12 cellular contexts compared by ENCODE assay signal in the genomic region with DNA sequence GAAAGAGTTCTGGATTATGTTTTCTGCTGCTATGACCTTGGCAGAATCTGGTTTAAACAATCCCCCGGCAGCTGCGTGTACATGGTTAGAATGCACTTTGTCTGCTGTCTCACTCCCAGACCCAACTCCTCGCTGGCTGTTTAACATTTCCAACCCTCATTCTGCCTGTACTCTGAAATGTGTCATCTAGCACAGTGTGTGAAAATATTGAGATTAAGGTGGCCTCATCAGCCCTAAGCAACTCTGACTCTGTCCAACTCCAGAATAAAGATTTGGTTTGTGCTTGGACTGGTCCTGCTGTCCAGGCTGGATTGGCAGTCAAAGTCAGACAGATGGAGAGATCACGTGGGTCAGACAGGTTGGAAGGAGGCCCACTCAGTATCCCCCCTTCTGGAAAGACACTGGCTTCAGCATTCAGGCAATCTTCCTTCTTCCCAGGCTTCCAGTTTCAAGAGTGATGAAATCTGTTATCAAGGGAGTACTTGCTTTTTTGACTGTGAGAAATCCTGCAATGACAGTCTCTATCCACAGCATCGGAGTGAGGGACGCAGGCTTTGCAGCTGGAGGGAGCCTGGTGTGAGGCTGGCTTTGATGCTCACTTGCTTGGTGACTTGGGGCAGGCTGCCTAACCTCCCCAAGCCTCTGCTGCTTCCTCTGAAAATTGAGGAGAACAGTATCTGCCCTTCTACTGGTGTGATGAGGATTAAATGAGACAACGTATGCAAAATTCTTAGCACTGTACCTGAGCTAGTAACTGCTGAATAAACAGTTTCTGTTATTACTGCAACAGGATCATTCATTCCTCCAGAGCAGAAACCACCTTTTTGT. TPM values are rescaled to one million over a fixed set of nuclear protein-coding genes. Genes with fewer than 3 reads are reported as not detected.
DNase-seq lines count a peak whose midpoint lies in the region; ATAC-seq, FAIRE-seq and TF ChIP-seq lines count a peak whose summit lies in the region.
"Had no signal": no experiment of that assay in that cellular context is flagged by ENCODE, and none has a peak within 500 bp of the region (broad histone marks: within the 10 kb centered on the region; RNA-seq: fewer than 3 reads in every experiment).

No MANE protein-coding gene starts in this region.

- 26 to 39% methylated on average over 7 of the region's 7 CpGs for WGBS in heart right ventricle, 2 donors
- 45 to 51% methylated on average over 7 of the region's 7 CpGs for WGBS in pancreas, 2 donors

- FAIRE-seq in pancreas (lab: Jason Lieb, UNC), result no peak

- H3K27ac ChIP-seq in Panc1 (ENCODE audit: low read length) (no peak overlapping the region), heart right ventricle (peak overlapping the region in 7 of 10 donors; percentile 7 to 70 (median 50)), pancreas (no peak overlapping the region)

- H3K4me3 ChIP-seq in AG10803 (ENCODE audit: low read length) (no peak overlapping the region), Panc1 (ENCODE audit: low read depth in 2 of 2, low read length in 2 of 2) (no peak overlapping the region), heart right ventricle (no peak overlapping the region), pancreas (no peak overlapping the region)

- H3K9me3 ChIP-seq in Panc1 (ENCODE audit: control insufficient read depth, insufficient read depth, low read depth, low read length) (no peaks in the 10 kb centered on the region), heart right ventricle (no peaks in the 10 kb centered on the region), pancreas (no peaks in the 10 kb centered on the region), T-helper 17 cell (ENCODE audit: control insufficient read depth, low read length, poor library complexity, severe bottlenecking) (no peaks in the 10 kb centered on the region)

- no peak for TF ChIP-seq CTCF in AG10803 (conservative IDR thresholded peaks at IDR 0.05; ENCODE audit: low read length)
- TF ChIP-seq CTCF in Panc1 (IDR thresholded peaks at IDR 0.05), result no peak
- TF ChIP-seq CTCF in heart right ventricle (IDR thresholded peaks at IDR 0.05), result no peak
- TF ChIP-seq CTCF in pancreas (IDR thresholded peaks at IDR 0.05), result no peak

- TSS peak; percentile 5 for BruUV-seq in Panc1 (replicated peaks; lab: Mats Ljungman, UMichigan)

- H3K36me3 Mint-ChIP-seq in immature natural killer cell, result no peaks in the 10 kb centered on the region
- peaks cover 6% of the 10 kb centered on the region for H3K36me3 Mint-ChIP-seq in T-helper 17 cell (ENCODE audit: low read depth)
- H3K36me3 Mint-ChIP-seq: activated naive CD4-positive, alpha-beta T cell treated with anti-CD3 and anti-CD28 coated beads, Interleukin-2, amount 50 U/mL, for 24 hours; memory B cell had no signal

- POLR2A ChIA-PET in Panc1 (lab: Charles Lee), result no interaction called here

- H3K27me3 ChIP-seq in Panc1 (ENCODE audit: control insufficient read depth, insufficient read depth, low read length) (no peaks in the 10 kb centered on the region), heart right ventricle (no peaks in the 10 kb centered on the region), pancreas (no peaks in the 10 kb centered on the region)

- H3K4me1 Mint-ChIP-seq in immature natural killer cell, result no peaks in the 10 kb centered on the region
- peaks cover 2% of the 10 kb centered on the region for H3K4me1 Mint-ChIP-seq in T-helper 17 cell
- H3K4me1 Mint-ChIP-seq: activated naive CD4-positive, alpha-beta T cell treated with anti-CD3 and anti-CD28 coated beads, Interleukin-2, amount 50 U/mL, for 24 hours; memory B cell had no signal

- peaks cover 39% of the 10 kb centered on the region for H3K4me1 ChIP-seq in Panc1 (ENCODE audit: control insufficient read depth, insufficient read depth, low read length)
- peaks cover 8 to 80% (median 41%) of the 10 kb centered on the region in 9 donors for H3K4me1 ChIP-seq in heart right ventricle
- H3K4me1 ChIP-seq in pancreas, result peaks cover 4 to 13% (median 10%) of the 10 kb centered on the region in 3 donors

- no peak for ATAC-seq in Panc1
- peak; percentile 76 to 89 (median 81) for ATAC-seq in heart right ventricle
- ATAC-seq in pancreas, result peak; percentile 21 to 59 (median 40)
- no peak for ATAC-seq in T-helper 17 cell
- ATAC-seq: HCT116 had no signal

- DNase-seq in AG10803 (ENCODE audit: low read depth), result peak; percentile 31
- no peak for DNase-seq in Panc1 (ENCODE audit: low read depth, low spot score)
- peak; percentile 39 to 70 for DNase-seq in heart right ventricle
- no peak for DNase-seq in pancreas
- no peak for DNase-seq in immature natural killer cell
- no peak for DNase-seq in SK-N-DZ (ENCODE audit: low spot score)
- no peak for DNase-seq in T-helper 17 cell
- no peak for DNase-seq in A172 (ENCODE audit: low spot score)
- DNase-seq: dermis blood vessel endothelial cell had no signal

- intact Hi-C loops in Panc1 (cut with micrococcal nuclease; ENCODE audit: unreplicated experiment) (no loop called here), heart right ventricle (cut with DNase I) (loop anchor here in 1 of 10 donors (2.0 kb wide), 1 partner anchor 17 kb away; no protein-coding TSS in a partner anchor), pancreas (cut with DNase I) (no loop called here)

- CTCF ChIA-PET in Panc1 (lab: Charles Lee), result no interaction called here

- no peak overlapping the region for H3K27ac Mint-ChIP-seq in immature natural killer cell
- H3K27ac Mint-ChIP-seq in T-helper 17 cell, result no peak overlapping the region
- H3K27ac Mint-ChIP-seq: activated naive CD4-positive, alpha-beta T cell treated with anti-CD3 and anti-CD28 coated beads, Interleukin-2, amount 50 U/mL, for 24 hours; memory B cell had no signal

- no peaks in the 10 kb centered on the region for H3K9me3 Mint-ChIP-seq in immature natural killer cell
- H3K9me3 Mint-ChIP-seq: activated naive CD4-positive, alpha-beta T cell treated with anti-CD3 and anti-CD28 coated beads, Interleukin-2, amount 50 U/mL, for 24 hours; memory B cell had no signal

- in situ Hi-C loops in Panc1 (cut with HindIII; ENCODE audit: low pct_unique_long_range_greater_than_20kb, low sequenced_read_pairs), result no loop called here

- no peak overlapping the region for H3K4me3 Mint-ChIP-seq in immature natural killer cell
- no peak overlapping the region for H3K4me3 Mint-ChIP-seq in T-helper 17 cell
- H3K4me3 Mint-ChIP-seq: activated naive CD4-positive, alpha-beta T cell treated with anti-CD3 and anti-CD28 coated beads, Interleukin-2, amount 50 U/mL, for 24 hours; memory B cell had no signal

- no peaks in the 10 kb centered on the region for H3K36me3 ChIP-seq in Panc1 (ENCODE audit: control insufficient read depth, insufficient read depth, low read length)
- no peaks in the 10 kb centered on the region for H3K36me3 ChIP-seq in heart right ventricle
- no peaks in the 10 kb centered on the region for H3K36me3 ChIP-seq in pancreas

- H3K27me3 Mint-ChIP-seq in immature natural killer cell (ENCODE audit: low read depth in 3 of 3), result peaks cover 0 to 10% (median 4%) of the 10 kb centered on the region in 3 donors
- peaks cover 47% of the 10 kb centered on the region for H3K27me3 Mint-ChIP-seq in T-helper 17 cell
- H3K27me3 Mint-ChIP-seq: activated naive CD4-positive, alpha-beta T cell treated with anti-CD3 and anti-CD28 coated beads, Interleukin-2, amount 50 U/mL, for 24 hours had no signal

RNA-seq across cellular contexts. Expression of a gene that starts 29.8 kb away (rescaled TPM):
- total RNA-seq in Panc1 (2021; ENCODE audit: unreplicated experiment) (22.7 TPM), heart right ventricle (10 to 100 TPM in 9 of 10 donors, 1 to 10 TPM in 1; 7.3 to 19.1 (median 15.8) TPM), pancreas (1 to 10 TPM in 5 of 6 donors, under 1 TPM in 1; 0.97 to 4.4 (median 2.2) TPM), T-helper 17 cell (under 1 TPM; 0.55 to 0.81 TPM)
- 24.9 TPM for polyA plus RNA-seq in Panc1 (2012; ENCODE audit: insufficient read length)
- polyA plus RNA-seq in heart right ventricle (10 to 100 TPM in 1 of 2 donors, 1 to 10 TPM in 1; 2.5 to 11.0 TPM), pancreas (1 to 10 TPM in 1 of 2 donors, under 1 TPM in 1; 0.63 to 1.3 TPM), immature natural killer cell (under 1 TPM in 1 of 3 donors, not detected in 2; 0.56 TPM)
- polyA plus RNA-seq in SK-N-DZ (2014; cell fraction: cytosol; rRNA removed), result 0.03 TPM in 1 of 2 replicates, not detected in the other
- polyA plus RNA-seq in SK-N-DZ (2014; cell fraction: nucleus; rRNA removed), result not detected in 2 replicates
- 0.72 and 0.93 TPM in 2 replicates for total RNA-seq in A172 (2014; rRNA removed; shearing (Covaris generic))

Comparison
In these comparisons a context has a peak if more than half of its experiments do, and no peak if none do; other contexts are left out.
1. DNase-seq: peak in AG10803 (single experiment) and heart right ventricle (2 of 2); none in Panc1 (single experiment), pancreas (0 of 6), immature natural killer cell (0 of 3), SK-N-DZ (single experiment), T-helper 17 cell (0 of 3) and A172 (single experiment).
2. ATAC-seq: peak in heart right ventricle (8 of 8) and pancreas (4 of 4); none in Panc1 (single experiment) and T-helper 17 cell (single experiment).
3. H3K27ac ChIP-seq: peak in heart right ventricle (7 of 10); none in Panc1 (single experiment) and pancreas (0 of 4).